In the genomic region with DNA sequence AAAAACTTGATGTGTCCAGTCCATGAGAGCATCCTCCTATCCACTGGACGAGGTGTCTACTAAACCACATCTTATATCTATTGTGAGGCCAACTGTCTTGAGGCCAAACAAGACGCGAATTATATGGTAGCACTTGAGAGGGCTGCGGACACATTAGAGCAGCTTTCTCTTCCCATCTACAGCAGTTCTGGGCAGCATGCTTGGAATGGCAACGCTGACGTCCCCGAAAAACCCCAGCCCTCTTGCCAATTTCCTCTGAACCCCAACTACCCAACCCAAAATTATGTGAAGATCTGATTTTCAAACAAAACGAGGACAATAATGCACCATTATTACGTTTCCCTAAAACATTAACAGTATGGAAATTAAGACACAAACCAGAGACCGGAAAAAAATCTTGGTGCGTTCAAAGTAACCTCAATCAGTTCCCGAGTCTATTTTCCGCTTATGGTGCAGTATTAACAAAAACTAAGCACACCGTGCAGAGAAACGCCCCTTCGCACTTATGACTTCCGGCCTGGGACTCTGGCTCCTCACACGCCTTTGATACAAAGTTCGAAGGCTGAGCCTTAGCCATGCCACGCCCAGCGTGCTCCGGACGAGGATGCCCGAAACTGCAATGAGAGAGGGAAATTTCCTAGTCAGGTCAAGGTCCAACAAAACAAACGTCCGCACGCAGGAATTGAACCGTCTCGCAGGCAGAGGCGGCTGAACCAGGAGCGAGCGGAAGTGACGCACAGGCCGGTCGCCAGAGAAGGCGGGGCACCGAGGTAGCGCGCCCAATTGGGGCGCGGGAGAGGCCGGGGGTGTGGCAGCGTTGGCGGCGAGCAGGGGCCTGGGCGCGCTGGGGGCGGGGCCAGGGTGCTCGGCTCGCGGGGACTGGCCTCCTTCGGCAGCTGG, we compare ENCODE assay signal across 8 cellular contexts. TPM values are rescaled to one million over a fixed set of nuclear protein-coding genes. Genes with fewer than 3 reads are reported as not detected.
DNase-seq lines count a peak whose midpoint lies in the region; ATAC-seq and TF ChIP-seq lines count a peak whose summit lies in the region.

No MANE protein-coding gene starts in this region.

- H3K36me3 ChIP-seq in BLaER1 (no peaks in the 10 kb centered on the region), left lung (no peaks in the 10 kb centered on the region)

- H3K9me3 ChIP-seq in BLaER1 (no peaks in the 10 kb centered on the region), left lung (no peaks in the 10 kb centered on the region)

- intact Hi-C loops in left lung (cut with DNase I) = no loop called here

- H3K27ac ChIP-seq in BLaER1 (peak overlapping the region; percentile 94), left lung (peak overlapping the region; percentile 96 to 98)

- H3K4me2 ChIP-seq in BLaER1 = peak overlapping the region; percentile 84

- H3K4me3 ChIP-seq in BLaER1 (peak overlapping the region; percentile 97), left lung (peak overlapping the region; percentile 95 to 97)

- DNase-seq in NCI-H748 treated with DMSO at 0.1 percent for 48 hours (lab: John Stamatoyannopoulos, UW) = peak; percentile 88
- DNase-seq in activated CD4-positive, alpha-beta T cell treated with anti-CD3 and anti-CD28 coated beads, Interleukin-2, amount 50 U/mL, for 4 hours = peak; percentile 94 to 95
- peak; percentile 98 for DNase-seq in dermis blood vessel endothelial cell
- DNase-seq in left lung = peak; percentile 98 to 100
- peak; percentile 94 for DNase-seq in stimulated activated CD4-positive, alpha-beta T cell treated with anti-CD3 and anti-CD28 coated beads, Interleukin-2, amount 100 ng/mL, for 4 hours (ENCODE audit: low read depth)

- H3K27me3 ChIP-seq in BLaER1 (no peaks in the 10 kb centered on the region), left lung (no peaks in the 10 kb centered on the region)

- H4K20me1 ChIP-seq in BLaER1 = peaks cover 39% of the 10 kb centered on the region

- peak in 1 of 2 donors; percentile 3 for TF ChIP-seq CTCF in left lung (IDR thresholded peaks at IDR 0.05)

- ATAC-seq in GM19397 (IDR thresholded peaks at IDR 0.05; ENCODE audit: unreplicated experiment) (peak; percentile 87), HG03565 (IDR thresholded peaks at IDR 0.05; ENCODE audit: unreplicated experiment) (peak; percentile 82), left lung (peak; percentile 98)

- H3K9ac ChIP-seq in BLaER1 = peak overlapping the region; percentile 92

- H3K4me1 ChIP-seq in BLaER1 (peaks cover 43% of the 10 kb centered on the region), left lung (peaks cover 0 to 25% of the 10 kb centered on the region in 2 donors)

RNA-seq across cellular contexts. Expression of gene AP1AR, which starts 0.5 kb away (rescaled TPM):
- total RNA-seq in dermis blood vessel endothelial cell (37.7 and 39.3 TPM in 2 replicates), left lung (10 to 100 TPM; 15.8 to 20.0 TPM)

RNA-seq across cellular contexts. Expression of gene TIFA, which starts 54.6 kb away (rescaled TPM):
- 14.3 and 17.0 TPM in 2 replicates for total RNA-seq in dermis blood vessel endothelial cell
- 10 to 100 TPM; 12.7 to 18.8 TPM for total RNA-seq in left lung

Comparison
In these comparisons a context has a peak if more than half of its experiments do, and no peak if none do; other contexts are left out.
1. Peak in every context shown above with its lines: DNase-seq, ATAC-seq, H3K4me3 ChIP-seq and H3K27ac ChIP-seq.